Comparison of ENCODE assay signal across 20 cellular contexts in genomic region chr7:24392774-24393173, GRCh38.
"Had no signal": no experiment of that assay in that cellular context is flagged by ENCODE, and none has a peak within 500 bp of the region (broad histone marks: within the 10 kb centered on the region; RNA-seq: fewer than 3 reads in every experiment).

No MANE protein-coding gene starts in this region.

- H3K4me3 ChIP-seq: esophagus muscularis mucosa, gastroesophageal sphincter, lung, psoas muscle, right lobe of liver, testis, tibial nerve, upper lobe of right lung, vagina had no signal

- H3K4me1 ChIP-seq: esophagus muscularis mucosa, gastroesophageal sphincter, psoas muscle, right lobe of liver, testis, tibial nerve, upper lobe of right lung, vagina had no signal

- ATAC-seq: gastroesophageal sphincter; left ventricle myocardium superior; psoas muscle; right lobe of liver; stimulated activated effector memory CD8-positive, alpha-beta T cell treated with anti-CD3 and anti-CD28 coated beads, Interleukin-12 subunit alpha, Interleukin-12 subunit beta, amount 100 ng/mL, for 72 hours; upper lobe of right lung had no signal

- H3K4me3 Mint-ChIP-seq: naive B cell; nephron; stimulated activated effector memory CD8-positive, alpha-beta T cell treated with anti-CD3 and anti-CD28 coated beads, Interleukin-12 subunit alpha, Interleukin-12 subunit beta, amount 100 ng/mL, for 72 hours had no signal

- H3K4me1 Mint-ChIP-seq: naive B cell; stimulated activated effector memory CD8-positive, alpha-beta T cell treated with anti-CD3 and anti-CD28 coated beads, Interleukin-12 subunit alpha, Interleukin-12 subunit beta, amount 100 ng/mL, for 72 hours had no signal

- H3K27ac Mint-ChIP-seq: naive B cell; nephron; stimulated activated effector memory CD8-positive, alpha-beta T cell treated with anti-CD3 and anti-CD28 coated beads, Interleukin-12 subunit alpha, Interleukin-12 subunit beta, amount 100 ng/mL, for 72 hours had no signal

- DNase-seq: effector memory CD4-positive, alpha-beta T cell; glutamatergic neuron; left ventricle myocardium superior; mesenchymal stem cell; naive B cell; psoas muscle; retina; right lobe of liver; stimulated activated CD4-positive, alpha-beta T cell treated with anti-CD3 and anti-CD28 coated beads, Interleukin-4, amount 100 ng/mL, for 1 hour; stimulated activated CD8-positive, alpha-beta memory T cell treated with anti-CD3 and anti-CD28 coated beads, Interleukin-4, amount 100 ng/mL, for 48 hours; stimulated activated naive CD8-positive, alpha-beta T cell treated with anti-CD3 and anti-CD28 coated beads, Interleukin-15, Interleukin-2, amounts not matched to agents 100 U/mL and 50 U/mL, for 24 hours; testis; upper lobe of right lung had no signal

- H3K36me3 ChIP-seq: esophagus muscularis mucosa, gastroesophageal sphincter, right lobe of liver, tibial nerve, upper lobe of right lung, vagina had no signal

- H3K27me3 ChIP-seq: esophagus muscularis mucosa, gastroesophageal sphincter, right lobe of liver, testis, tibial nerve, upper lobe of right lung, vagina had no signal

- H3K9me3 Mint-ChIP-seq: naive B cell; nephron; stimulated activated effector memory CD8-positive, alpha-beta T cell treated with anti-CD3 and anti-CD28 coated beads, Interleukin-12 subunit alpha, Interleukin-12 subunit beta, amount 100 ng/mL, for 72 hours had no signal

- H3K36me3 Mint-ChIP-seq: naive B cell; stimulated activated effector memory CD8-positive, alpha-beta T cell treated with anti-CD3 and anti-CD28 coated beads, Interleukin-12 subunit alpha, Interleukin-12 subunit beta, amount 100 ng/mL, for 72 hours had no signal

- H3K9me3 ChIP-seq: esophagus muscularis mucosa, gastroesophageal sphincter, psoas muscle, right lobe of liver, testis, tibial nerve, upper lobe of right lung, vagina had no signal

- H3K27ac ChIP-seq: esophagus muscularis mucosa, gastroesophageal sphincter, psoas muscle, right lobe of liver, testis, tibial nerve, upper lobe of right lung, vagina had no signal
